ENCODE assay signal across 8 cellular contexts in the genomic region with DNA sequence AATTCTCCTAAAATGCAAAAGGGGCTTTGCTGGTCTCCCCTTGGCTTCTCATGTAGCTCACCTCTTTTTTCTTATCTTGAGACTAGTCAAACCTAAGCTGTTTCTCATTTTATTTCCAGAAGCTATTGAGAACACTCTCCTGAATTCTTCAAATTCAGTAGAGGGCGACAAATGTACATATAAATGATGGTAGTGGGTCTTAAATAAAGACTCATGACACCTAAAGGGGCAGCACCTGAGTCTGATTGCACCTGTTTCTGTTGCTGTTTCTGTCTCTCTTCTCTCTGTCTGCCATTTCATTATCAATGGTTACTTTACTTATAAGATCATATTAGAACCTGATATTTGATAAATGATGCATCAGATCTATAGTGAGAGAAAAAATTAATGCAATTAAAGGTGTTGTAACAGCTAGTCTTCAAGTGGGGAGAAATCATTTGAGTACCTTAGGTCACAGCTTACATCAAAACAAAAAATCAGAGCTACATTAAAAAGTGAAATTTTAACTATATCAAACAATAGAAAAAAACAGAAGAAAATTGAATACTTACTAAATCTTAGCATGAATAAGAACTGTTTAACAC. TPM values are rescaled to one million over a fixed set of nuclear protein-coding genes. Genes with fewer than 3 reads are reported as not detected.
DNase-seq lines count a peak whose midpoint lies in the region; ATAC-seq and TF ChIP-seq lines count a peak whose summit lies in the region.

No MANE protein-coding gene starts in this region.

- H3K27me3 ChIP-seq in SU-DHL-6 (ENCODE audit: low read length), result no peaks in the 10 kb centered on the region
- H3K27me3 ChIP-seq in heart right ventricle, result peaks cover 0 to 10% (median 3%) of the 10 kb centered on the region in 7 donors
- no peaks in the 10 kb centered on the region for H3K27me3 ChIP-seq in subcutaneous abdominal adipose tissue (ENCODE audit: control insufficient read depth in 5 of 5, insufficient read depth in 4 of 5, low read length in 5 of 5)
- H3K27me3 ChIP-seq in colonic mucosa, result no peaks in the 10 kb centered on the region

- H3K4me2 ChIP-seq in SU-DHL-6 (ENCODE audit: low read depth, low read length, poor library complexity, severe bottlenecking), result no peak overlapping the region

- H3K4me3 ChIP-seq in SU-DHL-6 (ENCODE audit: insufficient read depth, low read length, poor library complexity, severe bottlenecking) (no peak overlapping the region), heart right ventricle (no peak overlapping the region), subcutaneous abdominal adipose tissue (ENCODE audit: low read depth in 1 of 5, low read length in 5 of 5) (peak overlapping the region in 1 of 5 donors; percentile 11), colonic mucosa (no peak overlapping the region)

- no peaks in the 10 kb centered on the region for H4K20me1 ChIP-seq in SU-DHL-6 (ENCODE audit: low read depth, low read length)

- H3K9me2 ChIP-seq in SU-DHL-6 (replicated peaks; ENCODE audit: insufficient read depth, low read length), result no peaks in the 10 kb centered on the region

- peak in 6 of 8 donors; percentile 49 to 64 (median 60) for ATAC-seq in heart right ventricle

- no peak overlapping the region for H2AFZ ChIP-seq in SU-DHL-6 (ENCODE audit: low read depth, low read length, severe bottlenecking)

- intact Hi-C loops in heart right ventricle (cut with DNase I), result loop anchor here in 7 of 10 donors (1.0 to 5.0 kb wide), 5 partner anchors 83 to 318 kb away; a partner anchor contains a TSS
- intact Hi-C loops in colonic mucosa (cut with DNase I), result no loop called here

- H3K9me3 ChIP-seq in SU-DHL-6 (ENCODE audit: insufficient read depth, low read length) (no peaks in the 10 kb centered on the region), heart right ventricle (no peaks in the 10 kb centered on the region), subcutaneous abdominal adipose tissue (ENCODE audit: control insufficient read depth in 5 of 5, low read length in 5 of 5) (no peaks in the 10 kb centered on the region), colonic mucosa (no peaks in the 10 kb centered on the region)

- H3F3A ChIP-seq in SU-DHL-6 (ENCODE audit: insufficient read depth), result no peaks in the 10 kb centered on the region

- H3K9ac ChIP-seq in SU-DHL-6 (ENCODE audit: low read length), result no peak overlapping the region
- H3K9ac ChIP-seq in subcutaneous abdominal adipose tissue (ENCODE audit: low read length in 5 of 5), result peak overlapping the region in 1 of 5 donors; percentile 26
- H3K9ac ChIP-seq in colonic mucosa (ENCODE audit: low read depth in 2 of 2, low read length in 2 of 2), result no peak overlapping the region

- H3K4me1 ChIP-seq in heart right ventricle (no peaks in the 10 kb centered on the region), subcutaneous abdominal adipose tissue (ENCODE audit: control insufficient read depth in 5 of 5, insufficient read depth in 5 of 5, low read length in 5 of 5) (peaks cover 2 to 57% (median 33%) of the 10 kb centered on the region in 5 donors), colonic mucosa (no peaks in the 10 kb centered on the region)

- WGBS in heart right ventricle, 2 donors, result 0 to 6% methylated on average over 1 of the region's 1 CpG

- H3K27ac ChIP-seq in SU-DHL-6 (ENCODE audit: low read depth, low read length) (no peak overlapping the region), heart right ventricle (no peak overlapping the region), subcutaneous abdominal adipose tissue (ENCODE audit: low read depth, low read length) (peak overlapping the region; percentile 93), colonic mucosa (no peak overlapping the region)

- in situ Hi-C loops in Caki2 (cut with HindIII; ENCODE audit: low pct_unique_long_range_greater_than_20kb, low sequenced_read_pairs), result no loop called here

- DNase-seq in Caki2 (ENCODE audit: low read depth), result peak; percentile 51
- peak; percentile 30 for DNase-seq in GM19238 (ENCODE audit: insufficient read length, low spot score)
- no peak for DNase-seq in heart right ventricle
- DNase-seq in colonic mucosa, result no peak
- DNase-seq in stimulated activated CD4-positive, alpha-beta T cell treated with anti-CD3 and anti-CD28 coated beads, Interleukin-4, amount 100 ng/mL, for 4 hours, result no peak

- no peaks in the 10 kb centered on the region for H3K79me2 ChIP-seq in SU-DHL-6 (ENCODE audit: insufficient read depth, low read length)

- peak; percentile 61 for TF ChIP-seq CTCF in LNCAP (IDR thresholded peaks at IDR 0.05)
- peak; percentile 61 for TF ChIP-seq CTCF in SU-DHL-6 (IDR thresholded peaks at IDR 0.05; ENCODE audit: insufficient read depth, low read length, poor library complexity, severe bottlenecking)
- peak in 8 of 9 donors; percentile 20 to 78 (median 66) for TF ChIP-seq CTCF in heart right ventricle (IDR thresholded peaks at IDR 0.05)
- no peak for TF ChIP-seq CTCF in colonic mucosa (IDR thresholded peaks at IDR 0.05)

- H3K36me3 ChIP-seq in SU-DHL-6 (ENCODE audit: low read length) (no peaks in the 10 kb centered on the region), heart right ventricle (no peaks in the 10 kb centered on the region), subcutaneous abdominal adipose tissue (ENCODE audit: control insufficient read depth in 5 of 5, insufficient read depth in 5 of 5, low read length in 5 of 5) (peaks cover 12 to 44% (median 24%) of the 10 kb centered on the region in 5 donors), colonic mucosa (no peaks in the 10 kb centered on the region)

RNA-seq across cellular contexts. Expression of a gene that starts 7.0 kb away (rescaled TPM):
- not detected in 2 replicates for total RNA-seq in Caki2 (2014; rRNA removed; shearing (Covaris generic); ENCODE audit: low replicate concordance)
- total RNA-seq in heart right ventricle, result 10 to 100 TPM in 4 of 10 donors, 1 to 10 TPM in 3, under 1 TPM in 2, not detected in 1; 0.39 to 47.0 (median 6.8) TPM
- 10 to 100 TPM in 1 of 2 donors, 1 to 10 TPM in 1; 6.5 to 17.2 TPM for polyA plus RNA-seq in heart right ventricle
- total RNA-seq in colonic mucosa, result under 1 TPM; 0.17 to 0.58 TPM

RNA-seq across cellular contexts. Expression of a gene that starts 43.2 kb away (rescaled TPM):
- 74.0 and 165 TPM in 2 replicates for total RNA-seq in Caki2 (2014; rRNA removed; shearing (Covaris generic); ENCODE audit: low replicate concordance)
- total RNA-seq in heart right ventricle (10 to 100 TPM in 1 of 10 donors, 1 to 10 TPM in 9; 5.8 to 10.6 (median 8.0) TPM), colonic mucosa (10 to 100 TPM; 13.4 to 40.4 TPM)
- polyA plus RNA-seq in heart right ventricle, result 10 to 100 TPM in 1 of 2 donors, 1 to 10 TPM in 1; 9.4 to 18.8 TPM

Comparison
In these comparisons a context has a peak if more than half of its experiments do, and no peak if none do; other contexts are left out.
1. DNase-seq: peak in Caki2 (single experiment) and GM19238 (single experiment); none in heart right ventricle (0 of 2), colonic mucosa (single experiment) and stimulated activated CD4-positive, alpha-beta T cell treated with anti-CD3 and anti-CD28 coated beads, Interleukin-4, amount 100 ng/mL, for 4 hours (0 of 2).